Comparison of ENCODE assay signal across 10 cellular contexts in genomic region chr11:96229354-96229973, GRCh38.
DNase-seq lines count a peak whose midpoint lies in the region; ATAC-seq and TF ChIP-seq lines count a peak whose summit lies in the region.
"Had no signal": no experiment of that assay in that cellular context is flagged by ENCODE, and none has a peak within 500 bp of the region (broad histone marks: within the 10 kb centered on the region; RNA-seq: fewer than 3 reads in every experiment).

No MANE protein-coding gene starts in this region.

- intact Hi-C loops in activated naive CD4-positive, alpha-beta T cell treated with anti-CD3 and anti-CD28 coated beads for 36 hours (cut with micrococcal nuclease) = loop anchor here (1.0 kb wide), 2 partner anchors 17 to 24 kb away; no protein-coding TSS in a partner anchor
- intact Hi-C loops in lower lobe of right lung (cut with DNase I) = no loop called here
- intact Hi-C loops in tibial artery (cut with DNase I; ENCODE audit: low total_unique reads) = no loop called here

- H2AFZ ChIP-seq in neural progenitor cell (replicated peaks) = no peak overlapping the region

- TF ChIP-seq CTCF in lower lobe of right lung (IDR thresholded peaks at IDR 0.05) (no peak), tibial artery (IDR thresholded peaks at IDR 0.05) (no peak), neural progenitor cell (IDR thresholded peaks at IDR 0.05) (no peak)

- no peak overlapping the region for H3K4me3 ChIP-seq in lower lobe of right lung
- H3K4me3 ChIP-seq in tibial artery = no peak overlapping the region
- H3K4me3 ChIP-seq in neural progenitor cell = no peak overlapping the region
- H3K4me3 ChIP-seq: lung had no signal

- ATAC-seq in T-helper 17 cell = no peak
- peak; percentile 27 to 48 for ATAC-seq in lower lobe of right lung
- ATAC-seq in GM18505 (IDR thresholded peaks at IDR 0.05; ENCODE audit: unreplicated experiment) = no peak

- no peaks in the 10 kb centered on the region for H3K36me3 ChIP-seq in lower lobe of right lung
- no peaks in the 10 kb centered on the region for H3K36me3 ChIP-seq in tibial artery
- H3K36me3 ChIP-seq in neural progenitor cell = no peaks in the 10 kb centered on the region

- no peak overlapping the region for H3K9ac ChIP-seq in neural progenitor cell

- no peaks in the 10 kb centered on the region for H3K79me2 ChIP-seq in neural progenitor cell (ENCODE audit: low read depth)

- H3K4me1 ChIP-seq in lower lobe of right lung (peaks cover 52% of the 10 kb centered on the region), tibial artery (peaks cover 0 to 64% (median 32%) of the 10 kb centered on the region in 4 donors), neural progenitor cell (no peaks in the 10 kb centered on the region)

- no peak overlapping the region for H3K4me3 Mint-ChIP-seq in activated naive CD4-positive, alpha-beta T cell treated with anti-CD3 and anti-CD28 coated beads for 36 hours
- H3K4me3 Mint-ChIP-seq in T-helper 17 cell = no peak overlapping the region
- H3K4me3 Mint-ChIP-seq in immature natural killer cell = no peak overlapping the region
- H3K4me3 Mint-ChIP-seq in neural progenitor cell = no peak overlapping the region

- no peaks in the 10 kb centered on the region for H3K27me3 Mint-ChIP-seq in activated naive CD4-positive, alpha-beta T cell treated with anti-CD3 and anti-CD28 coated beads for 36 hours (ENCODE audit: low read depth)
- H3K27me3 Mint-ChIP-seq in T-helper 17 cell (no peaks in the 10 kb centered on the region), immature natural killer cell (ENCODE audit: low read depth in 3 of 3) (no peaks in the 10 kb centered on the region), neural progenitor cell (ENCODE audit: insufficient read depth, low read depth) (peaks cover 2% of the 10 kb centered on the region)

- CTCF ChIA-PET in activated naive CD4-positive, alpha-beta T cell treated with anti-CD3 and anti-CD28 coated beads for 36 hours (lab: Charles Lee) = interaction anchor here (0.6 to 1.5 kb wide), 3 partner anchors 8 to 157 kb away, joined by 3 to 5 read pairs (median 3); partner anchors contain the start of gene MAML2

- peaks cover 76% of the 10 kb centered on the region for H3K4me1 Mint-ChIP-seq in activated naive CD4-positive, alpha-beta T cell treated with anti-CD3 and anti-CD28 coated beads for 36 hours (ENCODE audit: low read depth)
- H3K4me1 Mint-ChIP-seq in T-helper 17 cell (peaks cover 29% of the 10 kb centered on the region), immature natural killer cell (peaks cover 11 to 25% of the 10 kb centered on the region in 2 donors), neural progenitor cell (peaks cover 6% of the 10 kb centered on the region)

- no peak for TF ChIP-seq POLR2A in GM18505 (IDR thresholded peaks at IDR 0.05; ENCODE audit: borderline replicate concordance, extremely low read depth, insufficient read depth, insufficient read length)

- no peaks in the 10 kb centered on the region for H3K9me3 ChIP-seq in T-helper 17 cell (ENCODE audit: control insufficient read depth, low read length, poor library complexity, severe bottlenecking)
- no peaks in the 10 kb centered on the region for H3K9me3 ChIP-seq in lower lobe of right lung
- no peaks in the 10 kb centered on the region for H3K9me3 ChIP-seq in tibial artery
- H3K9me3 ChIP-seq in neural progenitor cell (ENCODE audit: low read depth) = no peaks in the 10 kb centered on the region

- H3K4me2 ChIP-seq in neural progenitor cell = no peak overlapping the region

- no peaks in the 10 kb centered on the region for H3K9me3 Mint-ChIP-seq in activated naive CD4-positive, alpha-beta T cell treated with anti-CD3 and anti-CD28 coated beads for 36 hours
- no peaks in the 10 kb centered on the region for H3K9me3 Mint-ChIP-seq in immature natural killer cell
- H3K9me3 Mint-ChIP-seq in neural progenitor cell = no peaks in the 10 kb centered on the region

- H4K20me1 ChIP-seq in neural progenitor cell (ENCODE audit: low read depth) = no peaks in the 10 kb centered on the region

- no peak for DNase-seq in activated naive CD4-positive, alpha-beta T cell treated with anti-CD3 and anti-CD28 coated beads for 36 hours
- DNase-seq in activated naive CD4-positive, alpha-beta T cell (lab: John Stamatoyannopoulos, UW) = no peak
- DNase-seq in T-helper 17 cell (no peak), lower lobe of right lung (no peak), tibial artery (no peak), immature natural killer cell (no peak), neural progenitor cell (ENCODE audit: low spot score) (no peak)
- DNase-seq: NCI-H1694 treated with DMSO at 0.1 percent for 48 hours had no signal

- H3K36me3 Mint-ChIP-seq in activated naive CD4-positive, alpha-beta T cell treated with anti-CD3 and anti-CD28 coated beads for 36 hours (ENCODE audit: low read depth) = peaks cover 13% of the 10 kb centered on the region
- H3K36me3 Mint-ChIP-seq in T-helper 17 cell (ENCODE audit: low read depth) (no peaks in the 10 kb centered on the region), immature natural killer cell (peaks cover 0 to 5% (median 4%) of the 10 kb centered on the region in 3 donors), neural progenitor cell (peaks cover 10% of the 10 kb centered on the region)

- H3K27ac ChIP-seq in lower lobe of right lung = peak overlapping the region; percentile 63
- peak overlapping the region; percentile 77 for H3K27ac ChIP-seq in tibial artery
- H3K27ac ChIP-seq in neural progenitor cell = no peak overlapping the region

- no peaks in the 10 kb centered on the region for H3K27me3 ChIP-seq in lower lobe of right lung (ENCODE audit: low read depth)
- no peaks in the 10 kb centered on the region for H3K27me3 ChIP-seq in tibial artery
- H3K27me3 ChIP-seq in neural progenitor cell = no peaks in the 10 kb centered on the region

- H3K27ac Mint-ChIP-seq in activated naive CD4-positive, alpha-beta T cell treated with anti-CD3 and anti-CD28 coated beads for 36 hours = peak overlapping the region; percentile 81
- H3K27ac Mint-ChIP-seq in T-helper 17 cell (peak overlapping the region; percentile 83), immature natural killer cell (no peak overlapping the region), neural progenitor cell (no peak overlapping the region)

- H3F3A ChIP-seq in neural progenitor cell (ENCODE audit: low read depth) = no peaks in the 10 kb centered on the region

Comparison
In these comparisons a context has a peak if more than half of its experiments do, and no peak if none do; other contexts are left out.
1. H3K27ac Mint-ChIP-seq: peak in activated naive CD4-positive, alpha-beta T cell treated with anti-CD3 and anti-CD28 coated beads for 36 hours (single experiment) and T-helper 17 cell (single experiment); none in immature natural killer cell (0 of 6) and neural progenitor cell (single experiment).
2. ATAC-seq: peak in lower lobe of right lung (2 of 2); none in T-helper 17 cell (single experiment) and GM18505 (single experiment).